1 cellular context compared by ENCODE assay signal in the genomic region with DNA sequence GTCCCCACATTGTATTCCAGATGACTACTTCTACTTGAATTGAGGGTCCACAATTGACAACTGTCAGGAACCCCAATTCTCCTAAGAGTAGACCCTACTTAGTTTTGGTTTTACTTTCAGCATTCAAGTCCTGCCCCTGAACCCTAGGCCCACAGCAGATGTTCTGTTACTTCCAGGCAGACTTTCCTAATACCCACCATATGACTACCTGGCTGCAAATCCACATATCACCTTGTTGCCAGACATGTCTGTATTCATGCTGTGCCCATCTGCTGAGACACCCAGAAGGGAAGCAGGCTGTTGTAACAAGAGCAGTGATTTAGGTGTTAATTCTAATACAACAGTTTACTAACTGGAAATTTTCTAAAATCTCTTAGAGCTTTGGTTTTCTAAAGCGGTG.
TF ChIP-seq lines count a peak whose summit lies in the region.

No MANE protein-coding gene starts in this region.

TF ChIP-seq in WTC11, 78 proteins besides CTCF, POLR2A, EP300 and RAD21 (continued from another document):
- TF ChIP-seq, protein P1, sequence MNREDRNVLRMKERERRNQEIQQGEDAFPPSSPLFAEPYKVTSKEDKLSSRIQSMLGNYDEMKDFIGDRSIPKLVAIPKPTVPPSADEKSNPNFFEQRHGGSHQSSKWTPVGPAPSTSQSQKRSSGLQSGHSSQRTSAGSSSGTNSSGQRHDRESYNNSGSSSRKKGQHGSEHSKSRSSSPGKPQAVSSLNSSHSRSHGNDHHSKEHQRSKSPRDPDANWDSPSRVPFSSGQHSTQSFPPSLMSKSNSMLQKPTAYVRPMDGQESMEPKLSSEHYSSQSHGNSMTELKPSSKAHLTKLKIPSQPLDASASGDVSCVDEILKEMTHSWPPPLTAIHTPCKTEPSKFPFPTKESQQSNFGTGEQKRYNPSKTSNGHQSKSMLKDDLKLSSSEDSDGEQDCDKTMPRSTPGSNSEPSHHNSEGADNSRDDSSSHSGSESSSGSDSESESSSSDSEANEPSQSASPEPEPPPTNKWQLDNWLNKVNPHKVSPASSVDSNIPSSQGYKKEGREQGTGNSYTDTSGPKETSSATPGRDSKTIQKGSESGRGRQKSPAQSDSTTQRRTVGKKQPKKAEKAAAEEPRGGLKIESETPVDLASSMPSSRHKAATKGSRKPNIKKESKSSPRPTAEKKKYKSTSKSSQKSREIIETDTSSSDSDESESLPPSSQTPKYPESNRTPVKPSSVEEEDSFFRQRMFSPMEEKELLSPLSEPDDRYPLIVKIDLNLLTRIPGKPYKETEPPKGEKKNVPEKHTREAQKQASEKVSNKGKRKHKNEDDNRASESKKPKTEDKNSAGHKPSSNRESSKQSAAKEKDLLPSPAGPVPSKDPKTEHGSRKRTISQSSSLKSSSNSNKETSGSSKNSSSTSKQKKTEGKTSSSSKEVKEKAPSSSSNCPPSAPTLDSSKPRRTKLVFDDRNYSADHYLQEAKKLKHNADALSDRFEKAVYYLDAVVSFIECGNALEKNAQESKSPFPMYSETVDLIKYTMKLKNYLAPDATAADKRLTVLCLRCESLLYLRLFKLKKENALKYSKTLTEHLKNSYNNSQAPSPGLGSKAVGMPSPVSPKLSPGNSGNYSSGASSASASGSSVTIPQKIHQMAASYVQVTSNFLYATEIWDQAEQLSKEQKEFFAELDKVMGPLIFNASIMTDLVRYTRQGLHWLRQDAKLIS (CRISPR knock-in tag; IDR thresholded peaks at IDR 0.05; ENCODE audit: borderline replicate concordance) = no peak
- TF ChIP-seq IRF2 (CRISPR knock-in tag; IDR thresholded peaks at IDR 0.05; ENCODE audit: borderline replicate concordance, low read depth) (no peak), PRRX2 (CRISPR knock-in tag; IDR thresholded peaks at IDR 0.05) (no peak)
- TF ChIP-seq, protein P2, sequence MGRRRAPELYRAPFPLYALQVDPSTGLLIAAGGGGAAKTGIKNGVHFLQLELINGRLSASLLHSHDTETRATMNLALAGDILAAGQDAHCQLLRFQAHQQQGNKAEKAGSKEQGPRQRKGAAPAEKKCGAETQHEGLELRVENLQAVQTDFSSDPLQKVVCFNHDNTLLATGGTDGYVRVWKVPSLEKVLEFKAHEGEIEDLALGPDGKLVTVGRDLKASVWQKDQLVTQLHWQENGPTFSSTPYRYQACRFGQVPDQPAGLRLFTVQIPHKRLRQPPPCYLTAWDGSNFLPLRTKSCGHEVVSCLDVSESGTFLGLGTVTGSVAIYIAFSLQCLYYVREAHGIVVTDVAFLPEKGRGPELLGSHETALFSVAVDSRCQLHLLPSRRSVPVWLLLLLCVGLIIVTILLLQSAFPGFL (CRISPR knock-in tag; IDR thresholded peaks at IDR 0.05; ENCODE audit: borderline replicate concordance) = no peak
